20 cellular contexts compared by ENCODE assay signal in the genomic region with DNA sequence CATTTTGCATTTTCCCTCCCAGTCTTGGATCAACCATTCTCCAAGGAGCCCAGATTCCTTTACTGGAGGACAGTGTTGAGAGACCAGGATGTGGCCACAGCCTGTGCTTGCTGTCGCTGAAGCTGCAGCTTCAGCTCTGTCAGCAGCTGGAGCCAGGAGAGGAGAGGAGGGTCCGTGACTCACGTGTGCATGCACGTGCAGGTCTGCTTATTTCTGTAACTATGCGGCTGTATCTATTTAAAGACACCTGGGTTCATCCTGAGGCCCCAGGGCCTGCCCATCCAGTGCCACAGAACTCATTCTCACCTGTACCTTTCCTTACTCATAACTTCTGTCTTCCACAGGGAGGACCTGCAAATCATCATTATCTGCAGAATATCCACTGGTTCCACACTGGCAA.
"Had no signal": no experiment of that assay in that cellular context is flagged by ENCODE, and none has a peak within 500 bp of the region (broad histone marks: within the 10 kb centered on the region; RNA-seq: fewer than 3 reads in every experiment).

No MANE protein-coding gene starts in this region.

- H3K27ac ChIP-seq: brain microvascular endothelial cell, coronary artery, heart left ventricle, lower lobe of right lung, sigmoid colon, upper lobe of left lung, VCaP had no signal

- H3K9me3 ChIP-seq: heart left ventricle, lower lobe of right lung, sigmoid colon, upper lobe of left lung had no signal

- H3K27me3 ChIP-seq: brain microvascular endothelial cell, upper lobe of left lung had no signal

- H3K36me3 ChIP-seq: brain microvascular endothelial cell, heart left ventricle, lower lobe of right lung, sigmoid colon, upper lobe of left lung had no signal

- H3K4me3 ChIP-seq: coronary artery, heart left ventricle, lower lobe of right lung, sigmoid colon, smooth muscle cell, upper lobe of left lung had no signal

- DNase-seq: activated CD4-positive, alpha-beta T cell treated with anti-CD3 and anti-CD28 coated beads, Interleukin-2, amount 50 U/mL, for 1 hour; activated CD4-positive, CD25-positive, alpha-beta regulatory T cell treated with anti-CD3 and anti-CD28 coated beads, Interleukin-2, amount 50 U/mL, for 72 hours; activated T-cell treated with anti-CD3 and anti-CD28 coated beads, Interleukin-2, amount 50 U/mL, for 1 hour; aorta; brain microvascular endothelial cell; heart left ventricle; kidney; lower lobe of right lung; naive B cell; nucleus accumbens; sigmoid colon; stimulated activated CD4-positive, alpha-beta T cell treated with anti-CD3 and anti-CD28 coated beads, Interleukin-2, amount 100 ng/mL, for 48 hours; stimulated activated CD8-positive, alpha-beta memory T cell treated with anti-CD3 and anti-CD28 coated beads, Interleukin-4, amount 100 ng/mL, for 48 hours; stimulated activated naive CD4-positive, alpha-beta T cell; upper lobe of left lung had no signal

- ATAC-seq: activated naive CD4-positive, alpha-beta T cell treated with anti-CD3 and anti-CD28 coated beads, Interleukin-2, amount 50 U/mL, for 72 hours; heart left ventricle; left lobe of liver; lower lobe of right lung had no signal

- H3K9me3 Mint-ChIP-seq: activated naive CD4-positive, alpha-beta T cell treated with anti-CD3 and anti-CD28 coated beads, Interleukin-2, amount 50 U/mL, for 72 hours had no signal

- H3K4me3 Mint-ChIP-seq: naive B cell had no signal

- H3K4me2 ChIP-seq: smooth muscle cell had no signal

- H3K27ac Mint-ChIP-seq: activated naive CD4-positive, alpha-beta T cell treated with anti-CD3 and anti-CD28 coated beads, Interleukin-2, amount 50 U/mL, for 72 hours; naive B cell had no signal

- FAIRE-seq: kidney had no signal

- H3K4me1 ChIP-seq: lower lobe of right lung had no signal

- H3K36me3 Mint-ChIP-seq: activated naive CD4-positive, alpha-beta T cell treated with anti-CD3 and anti-CD28 coated beads, Interleukin-2, amount 50 U/mL, for 72 hours had no signal
